Comparison of ENCODE assay signal across 16 cellular contexts in genomic region chr3:129289201-129289921, GRCh38. TPM values are rescaled to one million over a fixed set of nuclear protein-coding genes. Genes with fewer than 3 reads are reported as not detected.
DNase-seq lines count a peak whose midpoint lies in the region; ATAC-seq and TF ChIP-seq lines count a peak whose summit lies in the region.
"Had no signal": no experiment of that assay in that cellular context is flagged by ENCODE, and none has a peak within 500 bp of the region (broad histone marks: within the 10 kb centered on the region; RNA-seq: fewer than 3 reads in every experiment).

No MANE protein-coding gene starts in this region.

- H3K36me3 ChIP-seq in adipocyte (ENCODE audit: control insufficient read depth, insufficient read depth, low read length, severe bottlenecking) (peaks cover 51% of the 10 kb centered on the region), endodermal cell (ENCODE audit: control insufficient read depth, insufficient read depth, low read length) (peaks cover 60% of the 10 kb centered on the region)

- H3K4me1 ChIP-seq in adipocyte (ENCODE audit: control insufficient read depth, insufficient read depth, low read length) (peaks cover 15% of the 10 kb centered on the region), endodermal cell (ENCODE audit: control insufficient read depth, insufficient read depth, low read length) (no peaks in the 10 kb centered on the region)
- H3K4me1 ChIP-seq: lower lobe of right lung had no signal

- no peaks in the 10 kb centered on the region for H3K4me1 Mint-ChIP-seq in endodermal cell

- no peaks in the 10 kb centered on the region for H3K9me3 ChIP-seq in adipocyte (ENCODE audit: control insufficient read depth, low read length)
- no peaks in the 10 kb centered on the region for H3K9me3 ChIP-seq in endodermal cell (ENCODE audit: control insufficient read depth, low read length)
- H3K9me3 ChIP-seq: esophagus squamous epithelium, lower lobe of right lung had no signal

- H3K27ac Mint-ChIP-seq in endodermal cell: no peak overlapping the region
- H3K27ac Mint-ChIP-seq: activated naive CD8-positive, alpha-beta T cell treated with anti-CD3 and anti-CD28 coated beads, Interleukin-2, amount 10 ng/mL, durations not matched to agents 7 days and 5 days had no signal

- TF ChIP-seq CTCF in fibroblast of villous mesenchyme (IDR thresholded peaks at IDR 0.05; ENCODE audit: insufficient read depth, low read depth, low read length) (no peak), endodermal cell (conservative IDR thresholded peaks at IDR 0.05) (no peak)

- H3K27me3 Mint-ChIP-seq in endodermal cell (ENCODE audit: insufficient read depth): no peaks in the 10 kb centered on the region
- H3K27me3 Mint-ChIP-seq: activated naive CD8-positive, alpha-beta T cell treated with anti-CD3 and anti-CD28 coated beads, Interleukin-2, amount 10 ng/mL, durations not matched to agents 7 days and 5 days had no signal

- WGBS in endodermal cell (ENCODE audit: insufficient coverage in 1 of 2, insufficient read length in 1 of 2), 2 experiments: 90 to 97% methylated on average over 3 to 6 of the region's 6 CpGs

- no peak overlapping the region for H3K4me3 Mint-ChIP-seq in endodermal cell
- H3K4me3 Mint-ChIP-seq: activated naive CD8-positive, alpha-beta T cell treated with anti-CD3 and anti-CD28 coated beads, Interleukin-2, amount 10 ng/mL, durations not matched to agents 7 days and 5 days had no signal

- DNase-seq in AG08395 (ENCODE audit: low spot score) (peak; percentile 52), HCEC 1CT (peak; percentile 93), adipocyte (ENCODE audit: low read depth) (peak; percentile 39), fibroblast of villous mesenchyme (ENCODE audit: low read depth) (peak; percentile 86), endodermal cell (no peak), HT-29 (ENCODE audit: low spot score) (no peak)
- no peak for DNase-seq in activated CD4-positive, alpha-beta T cell treated with anti-CD3 and anti-CD28 coated beads for 1 hour
- DNase-seq: activated naive CD8-positive, alpha-beta T cell treated with anti-CD3 and anti-CD28 coated beads, Interleukin-2, amount 10 ng/mL, durations not matched to agents 7 days and 5 days; esophagus squamous epithelium; lower lobe of right lung; NCI-H1930; NCI-H69; right cardiac atrium; stimulated activated CD4-positive, alpha-beta T cell treated with anti-CD3 and anti-CD28 coated beads, Interleukin-2, amount 100 ng/mL, for 24 hours had no signal

- no peaks in the 10 kb centered on the region for H3K9me3 Mint-ChIP-seq in endodermal cell
- H3K9me3 Mint-ChIP-seq: activated naive CD8-positive, alpha-beta T cell treated with anti-CD3 and anti-CD28 coated beads, Interleukin-2, amount 10 ng/mL, durations not matched to agents 7 days and 5 days had no signal

- H3K9ac ChIP-seq in adipocyte (ENCODE audit: low read length): no peak overlapping the region
- no peak overlapping the region for H3K9ac ChIP-seq in endodermal cell (ENCODE audit: extremely low read depth, low read length, poor library complexity, severe bottlenecking)

- ATAC-seq in GM21717 (IDR thresholded peaks at IDR 0.05; ENCODE audit: unreplicated experiment): no peak
- ATAC-seq: lower lobe of right lung, right cardiac atrium had no signal

- peaks cover 36% of the 10 kb centered on the region for H3K36me3 Mint-ChIP-seq in endodermal cell (ENCODE audit: low read depth)

- H3K27ac ChIP-seq in endodermal cell (ENCODE audit: low read depth, low read length): no peak overlapping the region
- H3K27ac ChIP-seq: lower lobe of right lung, RWPE1 had no signal

- no peaks in the 10 kb centered on the region for H3K27me3 ChIP-seq in adipocyte (replicated peaks; ENCODE audit: control insufficient read depth, insufficient read depth, low read length)
- H3K27me3 ChIP-seq in endodermal cell (ENCODE audit: control insufficient read depth, insufficient read depth, low read length, poor library complexity, severe bottlenecking): no peaks in the 10 kb centered on the region
- H3K27me3 ChIP-seq: esophagus squamous epithelium had no signal

- H3K4me3 ChIP-seq in adipocyte (ENCODE audit: low read length): no peak overlapping the region
- no peak overlapping the region for H3K4me3 ChIP-seq in fibroblast of villous mesenchyme (ENCODE audit: low read depth, low read length)
- H3K4me3 ChIP-seq in endodermal cell (ENCODE audit: low read length): no peak overlapping the region
- H3K4me3 ChIP-seq: esophagus squamous epithelium, lower lobe of right lung had no signal

RNA-seq across cellular contexts. Expression of gene HMCES, which starts 10.7 kb away (rescaled TPM):
- 18.0 and 29.4 TPM in 2 replicates for total RNA-seq in fibroblast of villous mesenchyme
- total RNA-seq in endodermal cell: 10 to 100 TPM; 42.9 to 46.9 TPM
- 40.1 TPM for polyA plus RNA-seq in endodermal cell (2013, experiment 1 of 2)
- polyA plus RNA-seq in endodermal cell (2013, experiment 2 of 2): 33.1 TPM
- 58.0 and 63.5 TPM in 2 replicates for total RNA-seq in HT-29 (2014; rRNA removed; shearing (Covaris generic))

RNA-seq across cellular contexts. Expression of gene COPG1, which starts 40.0 kb away (rescaled TPM):
- 371 and 402 TPM in 2 replicates for total RNA-seq in fibroblast of villous mesenchyme
- 100 to 1,000 TPM; 151 to 193 TPM for total RNA-seq in endodermal cell
- 88.8 TPM for polyA plus RNA-seq in endodermal cell (2013, experiment 1 of 2)
- polyA plus RNA-seq in endodermal cell (2013, experiment 2 of 2): 90.2 TPM
- total RNA-seq in HT-29 (2014; rRNA removed; shearing (Covaris generic)): 186 and 190 TPM in 2 replicates

Comparison
In these comparisons a context has a peak if more than half of its experiments do, and no peak if none do; other contexts are left out.
1. DNase-seq: peak in AG08395 (single experiment), HCEC 1CT (single experiment), adipocyte (single experiment) and fibroblast of villous mesenchyme (single experiment); none in endodermal cell (single experiment), HT-29 (single experiment) and activated CD4-positive, alpha-beta T cell treated with anti-CD3 and anti-CD28 coated beads for 1 hour (single experiment).